21 cellular contexts compared by ENCODE assay signal in genomic region chr12:116474331-116474730, GRCh38.
DNase-seq lines count a peak whose midpoint lies in the region; ATAC-seq and TF ChIP-seq lines count a peak whose summit lies in the region.
"Had no signal": no experiment of that assay in that cellular context is flagged by ENCODE, and none has a peak within 500 bp of the region (broad histone marks: within the 10 kb centered on the region; RNA-seq: fewer than 3 reads in every experiment).

No MANE protein-coding gene starts in this region.

- no peaks in the 10 kb centered on the region for H3K36me3 ChIP-seq in prostate gland
- H3K36me3 ChIP-seq: SJCRH30 had no signal

- H3K27me3 ChIP-seq in prostate gland (replicated peaks; ENCODE audit: insufficient read depth) = no peaks in the 10 kb centered on the region
- H3K27me3 ChIP-seq in right cardiac atrium (ENCODE audit: control insufficient read depth, insufficient read depth) = no peaks in the 10 kb centered on the region
- H3K27me3 ChIP-seq: SJCRH30 had no signal

- peak; percentile 21 for DNase-seq in AG08395 (ENCODE audit: low spot score)
- DNase-seq in NB4 (ENCODE audit: low read depth) = peak; percentile 29
- peak; percentile 29 for DNase-seq in astrocyte of the hippocampus (ENCODE audit: low read depth, low spot score)
- DNase-seq in fibroblast of the aortic adventitia (ENCODE audit: low read depth) = peak; percentile 30
- DNase-seq in prostate gland (ENCODE audit: low spot score) = no peak
- DNase-seq in right cardiac atrium = no peak
- no peak for DNase-seq in C1 segment of cervical spinal cord (lab: John Stamatoyannopoulos, UW)
- DNase-seq: 8988T; DMS53; EL; GF-D8; IMR-90; NCI-H1048; NCI-H1417 treated with DMSO at 0.1 percent for 48 hours; NCI-H187; NCI-H510A; NCI-H774; NK-92 treated with Interleukin-12 subunit alpha and Interleukin-12 subunit beta, amount 100 ng/mL, for 24 hours; SJCRH30 had no signal

- no peak for ATAC-seq in right cardiac atrium
- ATAC-seq in HG03460 (IDR thresholded peaks at IDR 0.05; ENCODE audit: unreplicated experiment) = no peak
- ATAC-seq: HCT116 had no signal

- H3K4me1 ChIP-seq in prostate gland (replicated peaks) = no peaks in the 10 kb centered on the region
- H3K4me1 ChIP-seq in right cardiac atrium (ENCODE audit: control insufficient read depth, insufficient read depth, low read length) = no peaks in the 10 kb centered on the region
- H3K4me1 ChIP-seq: SJCRH30 had no signal

- no peaks in the 10 kb centered on the region for H3K9me3 ChIP-seq in prostate gland
- no peaks in the 10 kb centered on the region for H3K9me3 ChIP-seq in right cardiac atrium (ENCODE audit: control insufficient read depth, low read length)
- H3K9me3 ChIP-seq: SJCRH30 had no signal

- TF ChIP-seq POLR2A in NB4 (IDR thresholded peaks at IDR 0.05; ENCODE audit: extremely low read depth, insufficient read length) (no peak), prostate gland (IDR thresholded peaks at IDR 0.05) (no peak)

- WGBS in prostate gland = 68% methylated on average over 1 of the region's 1 CpG
- 79% methylated on average over 1 of the region's 1 CpG for WGBS in right cardiac atrium

- H3K4me3 ChIP-seq in NB4 (ENCODE audit: low read depth, low read length) (no peak overlapping the region), fibroblast of the aortic adventitia (ENCODE audit: low read depth, low read length) (no peak overlapping the region), prostate gland (no peak overlapping the region), right cardiac atrium (ENCODE audit: low read length) (no peak overlapping the region)
- H3K4me3 ChIP-seq: SJCRH30 had no signal

- no peak for TF ChIP-seq CTCF in NB4 (IDR thresholded peaks at IDR 0.05; ENCODE audit: low read depth, low read length)
- no peak for TF ChIP-seq CTCF in fibroblast of the aortic adventitia (IDR thresholded peaks at IDR 0.05; ENCODE audit: insufficient read depth, low read length)
- TF ChIP-seq CTCF in prostate gland (IDR thresholded peaks at IDR 0.05) = no peak

- H3K27ac ChIP-seq in prostate gland = no peak overlapping the region
- no peak overlapping the region for H3K27ac ChIP-seq in right cardiac atrium (ENCODE audit: low read length)
- H3K27ac ChIP-seq: SJCRH30 had no signal

- intact Hi-C loops in prostate gland (cut with DNase I) (no loop called here), right cardiac atrium (cut with DNase I) (no loop called here)

Comparison
In these comparisons a context has a peak if more than half of its experiments do, and no peak if none do; other contexts are left out.
1. DNase-seq: peak in AG08395 (single experiment), NB4 (single experiment), astrocyte of the hippocampus (single experiment) and fibroblast of the aortic adventitia (single experiment); none in prostate gland (single experiment), right cardiac atrium (0 of 3) and C1 segment of cervical spinal cord (0 of 14).